17 cellular contexts compared by ENCODE assay signal in the genomic region with DNA sequence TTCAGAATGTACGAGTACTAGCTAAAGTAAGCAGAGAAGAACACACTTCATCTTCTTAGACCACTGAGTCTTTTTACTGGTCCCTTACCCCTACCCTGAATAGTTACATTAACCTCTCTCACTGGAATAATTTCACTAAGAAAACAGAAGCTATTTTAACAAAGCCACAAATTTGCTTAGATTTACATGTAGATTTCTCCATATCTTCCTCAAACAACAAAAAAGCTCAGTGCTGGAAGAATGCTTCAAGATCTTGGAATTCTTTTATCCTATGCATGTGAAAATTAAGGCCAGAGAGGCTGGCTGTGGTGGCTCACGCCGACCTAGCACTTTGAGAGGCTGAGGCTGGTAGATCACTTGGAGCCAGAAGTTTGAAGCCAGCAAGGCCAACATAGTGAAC. TPM values are rescaled to one million over a fixed set of nuclear protein-coding genes. Genes with fewer than 3 reads are reported as not detected.
"Had no signal": no experiment of that assay in that cellular context is flagged by ENCODE, and none has a peak within 500 bp of the region (broad histone marks: within the 10 kb centered on the region; RNA-seq: fewer than 3 reads in every experiment).

No MANE protein-coding gene starts in this region.

- H3K4me3 Mint-ChIP-seq: activated CD4-positive, alpha-beta T cell treated with anti-CD3 and anti-CD28 coated beads, Interleukin-2, amount 10 ng/mL, durations not matched to agents 7 days and 5 days; activated naive CD4-positive, alpha-beta T cell treated with anti-CD3 and anti-CD28 coated beads, Interleukin-2, amount 50 U/mL, for 24 hours; neural progenitor cell had no signal

- DNase-seq: activated CD4-positive, alpha-beta T cell treated with anti-CD3 and anti-CD28 coated beads, Interleukin-2, amount 10 ng/mL, durations not matched to agents 7 days and 5 days; activated effector memory CD4-positive, alpha-beta T cell treated with Interleukin-2 at 50 U/mL for 16 hours; activated T-cell treated with anti-CD3 and anti-CD28 coated beads, Interleukin-2, amount 50 U/mL, for 1 hour; dorsolateral prefrontal cortex; hippocampal formation; kidney glomerular epithelial cell; lower lobe of right lung; midbrain had no signal

- H3K36me3 Mint-ChIP-seq: activated naive CD4-positive, alpha-beta T cell treated with anti-CD3 and anti-CD28 coated beads, Interleukin-2, amount 50 U/mL, for 24 hours; neural progenitor cell had no signal

- H3K27me3 ChIP-seq: dorsolateral prefrontal cortex, neural progenitor cell, tibial nerve, vagina had no signal

- H3K27ac Mint-ChIP-seq: activated CD4-positive, alpha-beta T cell treated with anti-CD3 and anti-CD28 coated beads, Interleukin-2, amount 10 ng/mL, durations not matched to agents 7 days and 5 days; activated naive CD4-positive, alpha-beta T cell treated with anti-CD3 and anti-CD28 coated beads, Interleukin-2, amount 50 U/mL, for 24 hours; neural progenitor cell had no signal

- H3K36me3 ChIP-seq: lower lobe of right lung, neural progenitor cell, tibial nerve, vagina had no signal

- H3K9me3 ChIP-seq: lower lobe of right lung, tibial nerve, vagina had no signal

- H3K4me3 ChIP-seq: dorsolateral prefrontal cortex, lower lobe of right lung, neural progenitor cell, tibial nerve, vagina had no signal

- H3K9me3 Mint-ChIP-seq: activated CD4-positive, alpha-beta T cell treated with anti-CD3 and anti-CD28 coated beads, Interleukin-2, amount 10 ng/mL, durations not matched to agents 7 days and 5 days; activated naive CD4-positive, alpha-beta T cell treated with anti-CD3 and anti-CD28 coated beads, Interleukin-2, amount 50 U/mL, for 24 hours; neural progenitor cell had no signal

- H3K27ac ChIP-seq: dorsolateral prefrontal cortex, lower lobe of right lung, neural progenitor cell, parathyroid adenoma, tibial nerve, vagina had no signal

RNA-seq across cellular contexts. Expression of a gene that starts 35.2 kb away (rescaled TPM):
- total RNA-seq: activated CD4-positive, alpha-beta T cell treated with anti-CD3 and anti-CD28 coated beads, Interleukin-2, amount 10 ng/mL, durations not matched to agents 7 days and 5 days; cerebellum; glomerular endothelial cell; renal cortical epithelial cell; skeletal muscle tissue; tibial nerve; vagina had no signal
